Comparison of ENCODE assay signal across 25 cellular contexts in the genomic region with DNA sequence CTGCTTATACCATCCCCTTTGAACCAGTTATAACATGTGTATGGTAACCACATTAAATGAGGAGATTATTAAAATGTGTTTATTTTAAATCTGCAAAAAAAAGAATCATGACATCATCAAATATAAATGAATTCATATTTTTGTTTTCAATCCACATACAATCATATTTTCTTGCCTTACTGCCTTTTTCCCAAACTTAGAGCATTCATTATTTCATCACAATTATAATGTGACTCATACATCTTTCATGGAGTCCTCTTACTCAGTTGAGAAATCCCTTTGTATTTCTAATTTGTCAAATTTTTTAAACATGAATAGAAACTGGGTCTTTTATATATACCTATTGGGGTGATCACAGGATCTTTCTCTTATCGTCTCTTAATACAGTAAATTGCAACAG.
"Had no signal": no experiment of that assay in that cellular context is flagged by ENCODE, and none has a peak within 500 bp of the region (broad histone marks: within the 10 kb centered on the region; RNA-seq: fewer than 3 reads in every experiment).

No MANE protein-coding gene starts in this region.

- H3K4me3 ChIP-seq: ascending aorta, esophagus muscularis mucosa, gastroesophageal sphincter, pancreas, psoas muscle, right atrium auricular region, skin epidermis, thyroid gland, upper lobe of right lung had no signal

- H3K36me3 Mint-ChIP-seq: activated naive CD4-positive, alpha-beta T cell treated with anti-CD3 and anti-CD28 coated beads, Interleukin-2, amount 50 U/mL, for 24 hours had no signal

- ATAC-seq: effector memory CD8-positive, alpha-beta T cell; gastroesophageal sphincter; pancreas; psoas muscle; upper lobe of right lung had no signal

- H3K27ac Mint-ChIP-seq: activated CD4-positive, alpha-beta T cell treated with anti-CD3 and anti-CD28 coated beads, Interleukin-2, amount 10 ng/mL, durations not matched to agents 7 days and 5 days; activated naive CD4-positive, alpha-beta T cell treated with anti-CD3 and anti-CD28 coated beads, Interleukin-2, amount 50 U/mL, for 24 hours; effector memory CD8-positive, alpha-beta T cell; nephron progenitor cell; stimulated activated naive CD8-positive, alpha-beta T cell treated with anti-CD3 and anti-CD28 coated beads, Interleukin-15, Interleukin-2, amounts not matched to agents 100 ng/mL and 50 ng/mL, for 24 hours had no signal

- H3K27me3 Mint-ChIP-seq: activated CD4-positive, alpha-beta T cell treated with anti-CD3 and anti-CD28 coated beads, Interleukin-2, amount 10 ng/mL, durations not matched to agents 7 days and 5 days; activated naive CD4-positive, alpha-beta T cell treated with anti-CD3 and anti-CD28 coated beads, Interleukin-2, amount 50 U/mL, for 24 hours; central memory CD8-positive, alpha-beta T cell; effector memory CD8-positive, alpha-beta T cell; stimulated activated naive CD8-positive, alpha-beta T cell treated with anti-CD3 and anti-CD28 coated beads, Interleukin-15, Interleukin-2, amounts not matched to agents 100 ng/mL and 50 ng/mL, for 24 hours had no signal

- H3K27me3 ChIP-seq: ascending aorta, brain microvascular endothelial cell, esophagus muscularis mucosa, gastroesophageal sphincter, pancreas, right atrium auricular region, thyroid gland, upper lobe of right lung had no signal

- H3K4me1 Mint-ChIP-seq: activated CD4-positive, alpha-beta T cell treated with anti-CD3 and anti-CD28 coated beads, Interleukin-2, amount 10 ng/mL, durations not matched to agents 7 days and 5 days; activated naive CD4-positive, alpha-beta T cell treated with anti-CD3 and anti-CD28 coated beads, Interleukin-2, amount 50 U/mL, for 24 hours; central memory CD8-positive, alpha-beta T cell; nephron progenitor cell had no signal

- H3K36me3 ChIP-seq: ascending aorta, brain microvascular endothelial cell, esophagus muscularis mucosa, gastroesophageal sphincter, pancreas, right atrium auricular region, thyroid gland, upper lobe of right lung, WERI-Rb-1 had no signal

- H3K27ac ChIP-seq: ascending aorta, brain microvascular endothelial cell, esophagus muscularis mucosa, gastroesophageal sphincter, pancreas, psoas muscle, right atrium auricular region, skin epidermis, thyroid gland, upper lobe of right lung, WERI-Rb-1 had no signal

- H3K4me3 Mint-ChIP-seq: activated CD4-positive, alpha-beta T cell treated with anti-CD3 and anti-CD28 coated beads, Interleukin-2, amount 10 ng/mL, durations not matched to agents 7 days and 5 days; activated naive CD4-positive, alpha-beta T cell treated with anti-CD3 and anti-CD28 coated beads, Interleukin-2, amount 50 U/mL, for 24 hours; central memory CD8-positive, alpha-beta T cell; effector memory CD8-positive, alpha-beta T cell; nephron progenitor cell; stimulated activated naive CD8-positive, alpha-beta T cell treated with anti-CD3 and anti-CD28 coated beads, Interleukin-15, Interleukin-2, amounts not matched to agents 100 ng/mL and 50 ng/mL, for 24 hours had no signal

- H3K9me3 Mint-ChIP-seq: nephron progenitor cell had no signal

- H3K4me1 ChIP-seq: ascending aorta, esophagus muscularis mucosa, gastroesophageal sphincter, psoas muscle, right atrium auricular region, thyroid gland, upper lobe of right lung had no signal

- DNase-seq: activated CD4-positive, alpha-beta T cell treated with anti-CD3 and anti-CD28 coated beads, Interleukin-2, amount 10 ng/mL, durations not matched to agents 7 days and 5 days; activated CD4-positive, CD25-positive, alpha-beta regulatory T cell treated with anti-CD3 and anti-CD28 coated beads, Interleukin-2, amount 50 U/mL, for 72 hours; activated gamma-delta T cell treated with Interleukin-2 at 50 U/mL for 16 hours; activated T-cell treated with anti-CD3 and anti-CD28 coated beads, Interleukin-2, amount 50 U/mL, for 1 hour; brain microvascular endothelial cell; effector memory CD8-positive, alpha-beta T cell; head of caudate nucleus; hypothalamus; mesenchymal stem cell; nephron progenitor cell; pancreas; psoas muscle; stimulated activated CD4-positive, alpha-beta T cell treated with anti-CD3 and anti-CD28 coated beads, Interleukin-1b, Interleukin-23, amount 100 ng/mL, for 48 hours; substantia nigra; thyroid gland; upper lobe of right lung; WERI-Rb-1 had no signal

- H3K9me3 ChIP-seq: ascending aorta, esophagus muscularis mucosa, gastroesophageal sphincter, pancreas, psoas muscle, right atrium auricular region, thyroid gland, upper lobe of right lung had no signal
